ENCODE assay signal across 8 cellular contexts in the genomic region with DNA sequence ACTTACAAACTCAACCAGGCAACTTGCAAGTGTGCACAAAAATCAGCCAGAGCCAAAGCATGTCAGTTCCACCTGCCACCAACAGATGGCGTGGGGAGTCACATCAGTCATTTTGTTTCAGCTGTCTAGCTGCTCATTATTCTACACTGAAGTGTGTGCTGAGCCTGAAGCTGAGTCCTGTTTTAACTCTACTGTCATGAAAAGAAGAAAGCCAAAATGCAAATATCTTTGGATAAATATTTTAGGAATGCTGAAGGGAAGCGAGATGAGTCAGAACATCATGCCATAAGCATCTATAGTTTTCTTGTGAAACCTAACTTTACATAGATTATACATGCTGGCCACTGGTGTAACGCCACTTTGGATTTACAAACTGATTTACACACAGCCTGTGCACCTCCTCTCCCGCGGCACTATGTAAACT.
A peak's percentile ranks its signal among the peaks of the same experiment; 100 is the strongest.
DNase-seq lines count a peak whose midpoint lies in the region; ATAC-seq and TF ChIP-seq lines count a peak whose summit lies in the region.

No MANE protein-coding gene starts in this region.

- POLR2A ChIA-PET in A673 (lab: Charles Lee; ENCODE audit: low non-redundant PET), result no interaction called here

- H3K36me3 ChIP-seq in A673 (ENCODE audit: insufficient read depth, low read length, poor library complexity, severe bottlenecking), result no peaks in the 10 kb centered on the region

- no peaks in the 10 kb centered on the region for H3K4me1 ChIP-seq in A673 (ENCODE audit: insufficient read depth, low read length, poor library complexity, severe bottlenecking)

- intact Hi-C loops in A673 (cut with micrococcal nuclease; ENCODE audit: unreplicated experiment), result loop anchor here (1.0 kb wide), 1 partner anchor 96 kb away; no protein-coding TSS in a partner anchor

- DNase-seq in A673 (ENCODE audit: low spot score) (peak; percentile 52), GM19240 (ENCODE audit: insufficient read length, low spot score) (peak; percentile 61), NCI-H226 (peak; percentile 26), lung microvascular endothelial cell (ENCODE audit: low read depth in 2 of 2) (peak; percentile 76 to 88)
- peak; percentile 54 to 57 for DNase-seq in activated CD4-positive, alpha-beta T cell treated with anti-CD3 and anti-CD28 coated beads, Interleukin-2, amount 50 U/mL, for 4 hours
- DNase-seq in effector CD4-positive, alpha-beta T cell, result peak; percentile 43
- DNase-seq in stimulated activated CD8-positive, alpha-beta memory T cell treated with anti-CD3 and anti-CD28 coated beads, Interleukin-15, amount 100 ng/mL, for 1 hour (ENCODE audit: low read depth), result peak; percentile 35

- no peaks in the 10 kb centered on the region for H3K9me3 ChIP-seq in A673 (ENCODE audit: low read depth, low read length, poor library complexity, severe bottlenecking)

- no peak for ATAC-seq in GM19452 (IDR thresholded peaks at IDR 0.05; ENCODE audit: unreplicated experiment)

- H3K27ac ChIP-seq in A673 (ENCODE audit: low read depth, low read length, poor library complexity, severe bottlenecking), result no peak overlapping the region

- CTCF ChIA-PET in A673 (lab: Charles Lee), result interaction anchor here (0.6 kb wide), 1 partner anchor 176 kb away, joined by 3 read pairs; no protein-coding TSS in a partner anchor

- no peak overlapping the region for H3K4me3 ChIP-seq in A673 (ENCODE audit: low read depth, low read length, poor library complexity, severe bottlenecking)

- no TSS peak for BruUV-seq in A673 (replicated peaks; lab: Mats Ljungman, UMichigan)

- peak; percentile 68 for TF ChIP-seq CTCF in A673 (conservative IDR thresholded peaks at IDR 0.05; ENCODE audit: low read depth, low read length)

- H3K27me3 ChIP-seq in A673 (replicated peaks; ENCODE audit: insufficient read depth, low read depth, low read length, poor library complexity), result no peaks in the 10 kb centered on the region

Comparison
In these comparisons a context has a peak if more than half of its experiments do, and no peak if none do; other contexts are left out.
1. DNase-seq: peak in every context shown above with its lines; median percentile 82 in lung microvascular endothelial cell; 61 in GM19240; 56 in activated CD4-positive, alpha-beta T cell treated with anti-CD3 and anti-CD28 coated beads, Interleukin-2, amount 50 U/mL, for 4 hours; 52 in A673; 43 in effector CD4-positive, alpha-beta T cell; 35 in stimulated activated CD8-positive, alpha-beta memory T cell treated with anti-CD3 and anti-CD28 coated beads, Interleukin-15, amount 100 ng/mL, for 1 hour; 26 in NCI-H226.